In genomic region chr9:89433826-89434225, GRCh38 we compare ENCODE assay signal across 1 cellular context.
TF ChIP-seq lines count a peak whose summit lies in the region.

No MANE protein-coding gene starts in this region.

TF ChIP-seq in GM23338, 12 proteins besides CTCF, POLR2A, EP300 and RAD21 (continued from another document):
- TF ChIP-seq REST (IDR thresholded peaks at IDR 0.05; ENCODE audit: unreplicated experiment) (no peak), EZH2 (IDR thresholded peaks at IDR 0.05; ENCODE audit: low read depth, unreplicated experiment) (no peak), ZNF114 (CRISPR knock-in tag; IDR thresholded peaks at IDR 0.05) (no peak)
TF ChIP-seq in GM23338: peak in this region for 0.
